In genomic region chr1:35069746-35070145, GRCh38 we compare ENCODE assay signal across 3 cellular contexts.
"Had no signal": no experiment of that assay in that cellular context is flagged by ENCODE, and none has a peak within 500 bp of the region (broad histone marks: within the 10 kb centered on the region; RNA-seq: fewer than 3 reads in every experiment).

No MANE protein-coding gene starts in this region.

- H3K4me3 ChIP-seq: GM12878 had no signal

- DNase-seq: GDM1, GF-D8 had no signal

- ATAC-seq: GM12878 had no signal
